Comparison of ENCODE assay signal across 8 cellular contexts in the genomic region with DNA sequence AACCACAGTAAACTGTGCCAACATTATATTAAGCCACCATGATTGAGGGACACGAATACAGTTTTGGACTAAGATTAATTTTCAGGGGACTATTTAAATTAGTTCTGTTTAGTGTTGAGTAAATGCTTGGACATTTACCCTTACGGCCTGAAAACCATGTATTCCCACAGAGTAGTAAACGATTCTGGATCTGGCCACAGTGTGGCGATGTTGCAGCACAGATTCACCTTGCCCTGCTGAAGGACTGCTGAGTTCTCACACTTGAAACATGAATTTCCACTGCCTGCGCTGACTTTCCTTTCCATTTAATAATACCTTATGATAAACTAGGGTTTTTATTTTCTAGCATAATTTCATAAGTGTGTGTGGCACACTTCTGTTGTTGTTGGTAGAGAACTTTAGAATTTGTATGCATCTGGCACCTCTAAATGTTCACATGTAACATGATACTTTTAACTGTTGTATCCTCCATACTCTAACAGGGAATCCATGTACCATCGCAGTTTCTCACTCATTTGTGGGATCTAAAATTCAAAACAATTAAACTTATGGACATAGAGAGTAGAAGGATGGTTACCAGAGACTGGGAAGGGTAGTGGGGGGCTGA. TPM values are rescaled to one million over a fixed set of nuclear protein-coding genes. Genes with fewer than 3 reads are reported as not detected.
A peak's percentile ranks its signal among the peaks of the same experiment; 100 is the strongest.
DNase-seq lines count a peak whose midpoint lies in the region; ATAC-seq, FAIRE-seq and TF ChIP-seq lines count a peak whose summit lies in the region.

No MANE protein-coding gene starts in this region.

- H2BK15ac ChIP-seq in H1 (ENCODE audit: low read length) = no peak overlapping the region

- no peak overlapping the region for H3K14ac ChIP-seq in H1 (ENCODE audit: insufficient read length)

- H3K4me2 ChIP-seq in H1 (ENCODE audit: insufficient read depth in 1 of 2, low read depth in 2 of 2, low read length in 2 of 2) = no peak overlapping the region

- peaks cover 12% of the 10 kb centered on the region for H3K4me1 Mint-ChIP-seq in CD14-positive monocyte
- H3K4me1 Mint-ChIP-seq in activated CD4-positive, alpha-beta T cell treated with anti-CD3 and anti-CD28 coated beads, Interleukin-2, amount 10 ng/mL, durations not matched to agents 24 days and 14 days = no peaks in the 10 kb centered on the region
- H3K4me1 Mint-ChIP-seq in stimulated activated naive CD8-positive, alpha-beta T cell treated with anti-CD3 and anti-CD28 coated beads, Interleukin-15, amount 100 ng/mL, for 72 hours = no peaks in the 10 kb centered on the region

- peak; percentile 74 for TF ChIP-seq CTCF in CD14-positive monocyte (IDR thresholded peaks at IDR 0.05)
- TF ChIP-seq CTCF in H1 (IDR thresholded peaks at IDR 0.05; ENCODE audit: control extremely low read depth in 1 of 3, insufficient read depth in 1 of 3, low read depth in 1 of 3, low read length in 3 of 3) = peak; percentile 72 to 90 (median 79)

- H3K4me3 Mint-ChIP-seq in CD14-positive monocyte = peak overlapping the region in 1 of 2 donors; percentile 22
- H3K4me3 Mint-ChIP-seq in activated CD4-positive, alpha-beta T cell treated with anti-CD3 and anti-CD28 coated beads, Interleukin-2, amount 10 ng/mL, durations not matched to agents 24 days and 14 days = no peak overlapping the region
- H3K4me3 Mint-ChIP-seq in stimulated activated naive CD8-positive, alpha-beta T cell treated with anti-CD3 and anti-CD28 coated beads, Interleukin-15, amount 100 ng/mL, for 72 hours = no peak overlapping the region

- H3K27ac Mint-ChIP-seq in CD14-positive monocyte = no peak overlapping the region
- H3K27ac Mint-ChIP-seq in activated CD4-positive, alpha-beta T cell treated with anti-CD3 and anti-CD28 coated beads, Interleukin-2, amount 10 ng/mL, durations not matched to agents 24 days and 14 days = no peak overlapping the region
- no peak overlapping the region for H3K27ac Mint-ChIP-seq in stimulated activated naive CD8-positive, alpha-beta T cell treated with anti-CD3 and anti-CD28 coated beads, Interleukin-15, amount 100 ng/mL, for 72 hours

- no peaks in the 10 kb centered on the region for H3K4me1 ChIP-seq in H1 (replicated peaks in 1 of 4; ENCODE audit: control insufficient read depth in 3 of 4, insufficient read depth in 4 of 4, low read length in 3 of 4)

- H3K79me1 ChIP-seq in H1 (ENCODE audit: low read depth, low read length) = no peaks in the 10 kb centered on the region

- DNase-seq in CD14-positive monocyte (ENCODE audit: low spot score) (no peak), NCI-H226 (peak; percentile 37), H1 (ENCODE audit: low read depth in 1 of 2, low spot score in 2 of 2) (peak in 1 of 2 experiments; percentile 87), midbrain (lab: John Stamatoyannopoulos, UW) (peak; percentile 81)
- peak; percentile 84 for DNase-seq in activated CD4-positive, alpha-beta T cell treated with anti-CD3 and anti-CD28 coated beads, Interleukin-2, amount 10 ng/mL, durations not matched to agents 24 days and 14 days
- peak; percentile 46 to 47 for DNase-seq in stimulated activated naive CD8-positive, alpha-beta T cell treated with anti-CD3 and anti-CD28 coated beads, Interleukin-15, amount 100 ng/mL, for 72 hours

- no peak overlapping the region for H3K56ac ChIP-seq in H1 (replicated peaks; ENCODE audit: insufficient read length, low read depth, low read length)

- H3K23ac ChIP-seq in H1 (ENCODE audit: insufficient read length) = no peak overlapping the region

- H4K20me1 ChIP-seq in H1 (replicated peaks in 1 of 2; ENCODE audit: control insufficient read depth in 1 of 2, insufficient read depth in 2 of 2, low read length in 2 of 2) = no peaks in the 10 kb centered on the region

- intact Hi-C loops in CD14-positive monocyte (cut with micrococcal nuclease) = no loop called here
- intact Hi-C loops in activated CD4-positive, alpha-beta T cell treated with anti-CD3 and anti-CD28 coated beads, Interleukin-2, amount 10 ng/mL, durations not matched to agents 24 days and 14 days (cut with micrococcal nuclease) = loop anchor here (1.0 to 10.0 kb wide), 2 partner anchors 896 to 1981 kb away; no protein-coding TSS in a partner anchor

- H3K23me2 ChIP-seq in H1 (ENCODE audit: low read depth, low read length) = no peaks in the 10 kb centered on the region

- POLR2A ChIA-PET in H1 (lab: Charles Lee; ENCODE audit: partially characterized antibody) = no interaction called here

- CTCF ChIA-PET in H1 (lab: Charles Lee; ENCODE audit: partially characterized antibody) = no interaction called here

- no peak overlapping the region for H3K9ac ChIP-seq in H1 (replicated peaks in 1 of 4; ENCODE audit: extremely low read depth in 1 of 4, low read depth in 3 of 4, low read length in 3 of 4)

- no peak overlapping the region for H3K4ac ChIP-seq in H1 (replicated peaks; ENCODE audit: insufficient read length, low read depth, low read length)

- no peak overlapping the region for H2BK20ac ChIP-seq in H1 (ENCODE audit: low read length)

- H3K36me3 ChIP-seq in H1 (ENCODE audit: control insufficient read depth in 2 of 4, insufficient read depth in 4 of 4, low read length in 3 of 4) = no peaks in the 10 kb centered on the region

- H3K36me3 Mint-ChIP-seq in CD14-positive monocyte = no peaks in the 10 kb centered on the region
- H3K36me3 Mint-ChIP-seq in activated CD4-positive, alpha-beta T cell treated with anti-CD3 and anti-CD28 coated beads, Interleukin-2, amount 10 ng/mL, durations not matched to agents 24 days and 14 days (ENCODE audit: low read depth) = no peaks in the 10 kb centered on the region

- H3K18ac ChIP-seq in H1 (ENCODE audit: extremely low read depth, low read length) = no peak overlapping the region

- H3K9me3 ChIP-seq in H1 (ENCODE audit: insufficient read depth in 2 of 2, low read depth in 1 of 2, low read length in 1 of 2) = no peaks in the 10 kb centered on the region

- TF ChIP-seq EP300 in H1 (IDR thresholded peaks at IDR 0.05; ENCODE audit: borderline replicate concordance in 1 of 2, low read depth in 2 of 2, low read length in 2 of 2) = no peak

- no peak overlapping the region for H2AK5ac ChIP-seq in H1 (ENCODE audit: low read depth, low read length)

- peak; percentile 99 for FAIRE-seq in H1 (lab: Jason Lieb, UNC)

- no peak overlapping the region for H4K8ac ChIP-seq in H1 (ENCODE audit: extremely low read depth, insufficient read depth, low read length)

- H4K91ac ChIP-seq in H1 (replicated peaks; ENCODE audit: insufficient read length, low read length) = no peak overlapping the region

- WGBS in H1 (ENCODE audit: extremely low coverage in 1 of 2, insufficient coverage in 1 of 2, insufficient read length in 1 of 2, insufficient replicate concordance in 2 of 2, low coverage in 1 of 2, low lambda C conversion rate in 2 of 2, missing lambda C conversion rate in 1 of 2), 2 experiments = 32% methylated on average over 6 of the region's 6 CpGs; no CpG with 5 or more reads in 1 of the 2 experiments

- no peaks in the 10 kb centered on the region for H3K79me2 ChIP-seq in H1 (ENCODE audit: control insufficient read depth in 1 of 2, insufficient read depth in 2 of 2, low read length in 2 of 2)

- ATAC-seq in GM18909 (IDR thresholded peaks at IDR 0.05; ENCODE audit: poor library complexity, unreplicated experiment) (peak; percentile 97), HG03095 (IDR thresholded peaks at IDR 0.05; ENCODE audit: unreplicated experiment) (peak; percentile 96)
- ATAC-seq in stimulated activated naive CD8-positive, alpha-beta T cell treated with anti-CD3 and anti-CD28 coated beads, Interleukin-15, amount 100 ng/mL, for 72 hours = peak; percentile 78

- no peak overlapping the region for H2BK5ac ChIP-seq in H1 (ENCODE audit: low read depth, low read length)

- TF ChIP-seq POLR2A in H1 (IDR thresholded peaks at IDR 0.05; ENCODE audit: control extremely low read depth in 1 of 2, low read depth in 2 of 2, low read length in 2 of 2) = no peak

- H3K27me3 Mint-ChIP-seq in CD14-positive monocyte (ENCODE audit: low read depth in 3 of 3) = peaks cover 0 to 3% (median 0%) of the 10 kb centered on the region in 3 donors
- H3K27me3 Mint-ChIP-seq in activated CD4-positive, alpha-beta T cell treated with anti-CD3 and anti-CD28 coated beads, Interleukin-2, amount 10 ng/mL, durations not matched to agents 24 days and 14 days = peaks cover 4% of the 10 kb centered on the region
- H3K27me3 Mint-ChIP-seq in stimulated activated naive CD8-positive, alpha-beta T cell treated with anti-CD3 and anti-CD28 coated beads, Interleukin-15, amount 100 ng/mL, for 72 hours = no peaks in the 10 kb centered on the region

- no peak overlapping the region for H4K5ac ChIP-seq in H1 (ENCODE audit: insufficient read length, low read depth, low read length)

- peaks cover 0 to under 1% (median 0%) of the 10 kb centered on the region in 7 donors for H3K9me3 Mint-ChIP-seq in CD14-positive monocyte
- H3K9me3 Mint-ChIP-seq in activated CD4-positive, alpha-beta T cell treated with anti-CD3 and anti-CD28 coated beads, Interleukin-2, amount 10 ng/mL, durations not matched to agents 24 days and 14 days = no peaks in the 10 kb centered on the region
- no peaks in the 10 kb centered on the region for H3K9me3 Mint-ChIP-seq in stimulated activated naive CD8-positive, alpha-beta T cell treated with anti-CD3 and anti-CD28 coated beads, Interleukin-15, amount 100 ng/mL, for 72 hours

- TF ChIP-seq RAD21 in H1 (IDR thresholded peaks at IDR 0.05 in 1 of 2, conservative IDR thresholded peaks at IDR 0.05 in 1 of 2; ENCODE audit: low read depth in 2 of 2, low read length in 2 of 2) = peak; percentile 97 to 98

- no peak overlapping the region for H3K4me3 ChIP-seq in H1 (ENCODE audit: extremely low read depth in 1 of 4, insufficient read depth in 2 of 4, low read depth in 3 of 4, low read length in 4 of 4)

- no peaks in the 10 kb centered on the region for H3K27me3 ChIP-seq in H1 (replicated peaks in 1 of 4; ENCODE audit: control insufficient read depth in 3 of 4, extremely low read depth in 1 of 4, insufficient read depth in 3 of 4, low read length in 3 of 4)

- H2BK12ac ChIP-seq in H1 (ENCODE audit: low read depth, low read length) = no peak overlapping the region

- H2AFZ ChIP-seq in H1 (ENCODE audit: low read length) = no peak overlapping the region

- H3K27ac ChIP-seq in H1 (ENCODE audit: low read depth, low read length) = no peak overlapping the region

- no peak overlapping the region for H2BK120ac ChIP-seq in H1 (replicated peaks; ENCODE audit: low read depth, low read length)

RNA-seq across cellular contexts. Expression of a gene that starts 53.9 kb away (rescaled TPM):
- 10 to 100 TPM; 24.9 to 25.4 TPM for polyA plus RNA-seq in CD14-positive monocyte
- total RNA-seq in activated CD4-positive, alpha-beta T cell treated with anti-CD3 and anti-CD28 coated beads, Interleukin-2, amount 10 ng/mL, durations not matched to agents 24 days and 14 days = 19.9 and 24.1 TPM in 2 replicates
- 31.0 and 32.1 TPM in 2 replicates for total RNA-seq in H1 (2021; fragmentation: NEBNext Ultra II Directional; extraction: Animal tissue kit (Norgen Biotek cat#: 25700))
- polyA plus RNA-seq in H1 (2011; rRNA removed) = 4.7 and 8.6 TPM in 2 replicates
- 9.0 TPM for polyA plus RNA-seq in H1 (2011; cell fraction: cytosol; rRNA removed)
- 3.5 TPM for polyA plus RNA-seq in H1 (2011; cell fraction: nucleus; rRNA removed)
- 11.2 to 20.9 TPM (median 13.8 TPM) in 4 replicates for polyA plus RNA-seq in H1 (2012, experiment 1 of 2)
- 1.6 TPM for polyA plus RNA-seq in H1 (2012, experiment 2 of 2)
- polyA plus RNA-seq in H1 (2013, experiment 1 of 2) = 18.4 TPM
- polyA plus RNA-seq in H1 (2013, experiment 2 of 2) = 17.5 TPM
- 22.4 and 25.8 TPM in 2 replicates for polyA minus RNA-seq in H1 (2011; rRNA and poly(A)+ RNA removed)
- 19.2 TPM for polyA minus RNA-seq in H1 (2011; cell fraction: cytosol; rRNA and poly(A)+ RNA removed)
- polyA minus RNA-seq in H1 (2011; cell fraction: nucleus; rRNA and poly(A)+ RNA removed) = 25.4 TPM
